8 cellular contexts compared by ENCODE assay signal in genomic region chr11:105044562-105045490, GRCh38. TPM values are rescaled to one million over a fixed set of nuclear protein-coding genes. Genes with fewer than 3 reads are reported as not detected.
A peak's percentile ranks its signal among the peaks of the same experiment; 100 is the strongest.
DNase-seq lines count a peak whose midpoint lies in the region; ATAC-seq, FAIRE-seq and TF ChIP-seq lines count a peak whose summit lies in the region.
"Not testable (repeated sequence)": the region's sequence is repeated elsewhere in the genome, so short reads cannot be mapped to it uniquely, and the experiment has no call there.

TSS of gene CARD16 (minus strand) at chr11:105045335. CDS start at chr11:105045297, 38 bp downstream.

- not testable (repeated sequence) for H3K36me3 ChIP-seq in Loucy (ENCODE audit: insufficient read depth, low read length); kidney (ENCODE audit: control insufficient read depth in 1 of 2, insufficient read depth in 2 of 2, low read length in 2 of 2)

- not testable (repeated sequence) for H3F3A ChIP-seq in Loucy (ENCODE audit: low read depth)

- peak; percentile 99 for ATAC-seq in GM18870 (IDR thresholded peaks at IDR 0.05; ENCODE audit: unreplicated experiment)
- ATAC-seq in HG02763 (IDR thresholded peaks at IDR 0.05; ENCODE audit: unreplicated experiment): peak; percentile 100

- not testable (repeated sequence) for H3K9me2 ChIP-seq in Loucy (replicated peaks; ENCODE audit: low read depth, low read length)

- TF ChIP-seq CTCF in Loucy (conservative IDR thresholded peaks at IDR 0.05; ENCODE audit: low read length); kidney (IDR thresholded peaks at IDR 0.05; ENCODE audit: borderline replicate concordance, extremely low read depth, insufficient read depth): not testable (repeated sequence)

- peak; percentile 24 for DNase-seq in AG08395 (ENCODE audit: low spot score)
- peak; percentile 31 to 35 for DNase-seq in activated CD4-positive, alpha-beta T cell treated with anti-CD3 and anti-CD28 coated beads for 4 hours
- peak in 2 of 61 donors; percentile 10 to 30 for DNase-seq in caudate nucleus (lab: John Stamatoyannopoulos, UW)
- not testable (repeated sequence) for DNase-seq in kidney

- H3K27ac ChIP-seq in caudate nucleus (ENCODE audit: low read depth, low read length) (peak within 1 kb of the TSS; percentile 6), kidney (ENCODE audit: low read depth in 2 of 2, low read length in 2 of 2) (peak within 1 kb of the TSS in 1 of 2 donors; percentile 60), skin epidermis (peak within 1 kb of the TSS in 20 of 21 experiments; percentile 15 to 91 (median 80))

- peak within 1 kb of the TSS; percentile 78 for H3K4me3 ChIP-seq in Loucy (ENCODE audit: low read length, poor library complexity, severe bottlenecking)
- peak within 1 kb of the TSS; percentile 58 to 67 for H3K4me3 ChIP-seq in kidney (ENCODE audit: low read length in 2 of 2)
- peak within 1 kb of the TSS; percentile 14 to 47 (median 32) for H3K4me3 ChIP-seq in skin epidermis

- H3K4me2 ChIP-seq in Loucy (ENCODE audit: low read depth, low read length, poor library complexity, severe bottlenecking): peak within 1 kb of the TSS; percentile 90

- peak within 1 kb of the TSS; percentile 89 for H2AFZ ChIP-seq in Loucy (ENCODE audit: low read length)

- H3K9me3 ChIP-seq in Loucy (ENCODE audit: insufficient read depth, low read depth, low read length); kidney (ENCODE audit: control insufficient read depth in 1 of 2, low read length in 2 of 2): not testable (repeated sequence)

- H3K27me3 ChIP-seq in Loucy (ENCODE audit: insufficient read depth, low read length, poor library complexity, severe bottlenecking): not testable (repeated sequence)

- FAIRE-seq in kidney (lab: Jason Lieb, UNC): not testable (repeated sequence)

- peaks cover 31% of the 10 kb centered on the region for H3K4me1 ChIP-seq in Loucy (ENCODE audit: insufficient read depth, low read length, poor library complexity, severe bottlenecking)
- not testable (repeated sequence) for H3K4me1 ChIP-seq in kidney (ENCODE audit: control insufficient read depth in 1 of 2, insufficient read depth in 1 of 2, low read depth in 1 of 2, low read length in 2 of 2)

- not testable (repeated sequence) for H3K79me2 ChIP-seq in Loucy (ENCODE audit: insufficient read depth, low read length)

- H3K9ac ChIP-seq in Loucy (ENCODE audit: low read depth, low read length, poor library complexity, severe bottlenecking): peak within 1 kb of the TSS; percentile 72
- peak within 1 kb of the TSS; percentile 24 to 29 for H3K9ac ChIP-seq in kidney (ENCODE audit: low read length in 2 of 2)

- not testable (repeated sequence) for H4K20me1 ChIP-seq in Loucy (ENCODE audit: insufficient read depth, low read length, poor library complexity, severe bottlenecking)

- intact Hi-C loops in kidney (cut with DNase I): not testable (repeated sequence)

RNA-seq across cellular contexts. Expression of gene CARD16, which starts in this region (rescaled TPM):
- total RNA-seq in kidney: 16.2 TPM
- 24.4 TPM for polyA plus RNA-seq in kidney (ENCODE audit: insufficient read depth, low read depth, low replicate concordance)
